ENCODE assay signal across 8 cellular contexts in genomic region chr3:37163262-37164020, GRCh38. TPM values are rescaled to one million over a fixed set of nuclear protein-coding genes. Genes with fewer than 3 reads are reported as not detected.
A peak's percentile ranks its signal among the peaks of the same experiment; 100 is the strongest.
DNase-seq lines count a peak whose midpoint lies in the region; ATAC-seq and TF ChIP-seq lines count a peak whose summit lies in the region.

No MANE protein-coding gene starts in this region.

- ATAC-seq in GM18861 (IDR thresholded peaks at IDR 0.05; ENCODE audit: unreplicated experiment) (peak; percentile 39), HG03025 (IDR thresholded peaks at IDR 0.05; ENCODE audit: low FRiP score, unreplicated experiment) (peak; percentile 23), left colon (no peak)
- peak; percentile 79 to 89 for ATAC-seq in activated naive CD4-positive, alpha-beta T cell treated with anti-CD3 and anti-CD28 coated beads, Interleukin-2, amount 50 U/mL, for 72 hours
- peak; percentile 65 to 76 for ATAC-seq in natural killer cell treated with Interleukin-12 subunit alpha and Interleukin-12 subunit beta and Interleukin-15 and Interleukin-18, amount 100 ng/mL, for 72 hours

- intact Hi-C loops in left colon (cut with DNase I, micrococcal nuclease) (no loop called here), Calu3 (cut with micrococcal nuclease; ENCODE audit: unreplicated experiment) (no loop called here)

- CTCF ChIA-PET in Calu3 (lab: Charles Lee): no interaction called here

- peak overlapping the region; percentile 71 to 92 for H3K27ac Mint-ChIP-seq in activated naive CD4-positive, alpha-beta T cell treated with anti-CD3 and anti-CD28 coated beads, Interleukin-2, amount 50 U/mL, for 72 hours
- H3K27ac Mint-ChIP-seq in natural killer cell treated with Interleukin-12 subunit alpha and Interleukin-12 subunit beta and Interleukin-15 and Interleukin-18, amount 100 ng/mL, for 72 hours: peak overlapping the region; percentile 72 to 74
- H3K27ac Mint-ChIP-seq in Calu3 (ENCODE audit: unreplicated experiment): no peak overlapping the region

- peak; percentile 48 to 63 for DNase-seq in activated naive CD4-positive, alpha-beta T cell treated with anti-CD3 and anti-CD28 coated beads, Interleukin-2, amount 50 U/mL, for 72 hours (ENCODE audit: low spot score in 2 of 2)
- DNase-seq in natural killer cell treated with Interleukin-12 subunit alpha and Interleukin-12 subunit beta and Interleukin-15 and Interleukin-18, amount 100 ng/mL, for 72 hours (ENCODE audit: low spot score): no peak
- DNase-seq in Ammon's horn (ENCODE audit: low spot score) (no peak), left colon (no peak), Calu3 (no peak), NCI-H146 (lab: John Stamatoyannopoulos, UW) (no peak)

- BruUV-seq in Calu3 (replicated peaks; lab: Mats Ljungman, UMichigan): no TSS peak

- H3K9me3 Mint-ChIP-seq in activated naive CD4-positive, alpha-beta T cell treated with anti-CD3 and anti-CD28 coated beads, Interleukin-2, amount 50 U/mL, for 72 hours: no peaks in the 10 kb centered on the region
- H3K9me3 Mint-ChIP-seq in natural killer cell treated with Interleukin-12 subunit alpha and Interleukin-12 subunit beta and Interleukin-15 and Interleukin-18, amount 100 ng/mL, for 72 hours: no peaks in the 10 kb centered on the region
- no peaks in the 10 kb centered on the region for H3K9me3 Mint-ChIP-seq in Calu3 (ENCODE audit: low read depth, unreplicated experiment)

- peaks cover 4 to 21% of the 10 kb centered on the region in 2 donors for H3K36me3 Mint-ChIP-seq in activated naive CD4-positive, alpha-beta T cell treated with anti-CD3 and anti-CD28 coated beads, Interleukin-2, amount 50 U/mL, for 72 hours
- no peaks in the 10 kb centered on the region for H3K36me3 Mint-ChIP-seq in natural killer cell treated with Interleukin-12 subunit alpha and Interleukin-12 subunit beta and Interleukin-15 and Interleukin-18, amount 100 ng/mL, for 72 hours
- H3K36me3 Mint-ChIP-seq in Calu3 (ENCODE audit: insufficient read depth, unreplicated experiment): peaks cover 6% of the 10 kb centered on the region

- H3K27me3 Mint-ChIP-seq in natural killer cell treated with Interleukin-12 subunit alpha and Interleukin-12 subunit beta and Interleukin-15 and Interleukin-18, amount 100 ng/mL, for 72 hours: no peaks in the 10 kb centered on the region
- no peaks in the 10 kb centered on the region for H3K27me3 Mint-ChIP-seq in Calu3 (ENCODE audit: unreplicated experiment)

- H3K4me3 Mint-ChIP-seq in natural killer cell treated with Interleukin-12 subunit alpha and Interleukin-12 subunit beta and Interleukin-15 and Interleukin-18, amount 100 ng/mL, for 72 hours: peak overlapping the region; percentile 59
- H3K4me3 Mint-ChIP-seq in Calu3 (ENCODE audit: low read depth, unreplicated experiment): no peak overlapping the region

- TF ChIP-seq CTCF in Calu3 (IDR thresholded peaks at IDR 0.05; ENCODE audit: unreplicated experiment): no peak

- H3K4me1 Mint-ChIP-seq in natural killer cell treated with Interleukin-12 subunit alpha and Interleukin-12 subunit beta and Interleukin-15 and Interleukin-18, amount 100 ng/mL, for 72 hours (ENCODE audit: low read depth in 2 of 2): peaks cover 20 to 30% of the 10 kb centered on the region in 2 donors
- H3K4me1 Mint-ChIP-seq in Calu3 (ENCODE audit: low read depth, unreplicated experiment): no peaks in the 10 kb centered on the region

RNA-seq across cellular contexts. Expression of gene LRRFIP2, which starts 10.9 kb away (rescaled TPM):
- 10 to 100 TPM; 17.3 to 41.0 TPM for total RNA-seq in activated naive CD4-positive, alpha-beta T cell treated with anti-CD3 and anti-CD28 coated beads, Interleukin-2, amount 50 U/mL, for 72 hours
- 10 to 100 TPM; 37.2 to 52.0 TPM for total RNA-seq in natural killer cell treated with Interleukin-12 subunit alpha and Interleukin-12 subunit beta and Interleukin-15 and Interleukin-18, amount 100 ng/mL, for 72 hours
- total RNA-seq in left colon: 100 to 1,000 TPM; 108 to 120 TPM
- 38.8 and 41.9 TPM in 2 replicates for total RNA-seq in Calu3 (2022)

Comparison
In these comparisons a context has a peak if more than half of its experiments do, and no peak if none do; other contexts are left out.
1. DNase-seq: peak in activated naive CD4-positive, alpha-beta T cell treated with anti-CD3 and anti-CD28 coated beads, Interleukin-2, amount 50 U/mL, for 72 hours (2 of 2); none in natural killer cell treated with Interleukin-12 subunit alpha and Interleukin-12 subunit beta and Interleukin-15 and Interleukin-18, amount 100 ng/mL, for 72 hours (single experiment), Ammon's horn (single experiment), left colon (0 of 2), Calu3 (single experiment) and NCI-H146 (single experiment).